Comparison of ENCODE assay signal across 6 cellular contexts in the genomic region with DNA sequence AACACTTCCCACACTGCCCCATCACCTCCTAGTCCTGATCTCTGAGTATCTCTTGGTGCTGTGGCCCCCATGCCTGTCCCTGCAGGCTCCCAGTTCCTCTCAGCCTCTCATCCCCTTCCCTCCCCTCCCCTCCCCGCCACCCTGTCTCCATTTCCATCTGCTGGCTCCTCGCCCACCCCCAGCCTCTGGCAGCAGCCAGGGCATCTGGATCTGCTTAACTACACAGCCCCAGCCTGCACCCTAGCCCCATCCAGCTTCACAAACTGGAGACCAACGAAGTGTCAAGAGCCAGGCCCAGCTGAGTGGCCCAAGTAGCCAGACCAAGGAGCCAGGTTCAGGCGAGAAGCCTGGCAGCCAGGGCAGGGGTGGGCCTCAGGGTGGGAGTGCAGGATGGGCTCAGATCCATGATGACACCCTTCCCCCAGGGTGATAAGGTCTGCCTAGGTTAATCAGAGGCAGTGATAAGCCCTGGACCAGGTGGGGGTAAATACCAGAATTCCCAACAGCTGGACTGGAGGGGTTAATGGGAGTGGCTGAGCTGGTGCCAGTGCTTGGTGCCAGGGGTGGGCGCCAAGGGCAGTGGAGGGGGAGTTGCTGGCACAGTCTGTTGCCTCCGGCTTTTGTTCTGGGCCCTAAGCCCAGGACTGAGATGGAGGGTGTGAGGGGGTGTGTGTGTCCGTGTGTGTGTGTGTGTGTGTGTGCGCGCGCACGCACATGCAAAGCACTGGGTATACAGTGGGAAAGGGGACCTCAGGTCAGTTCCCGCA. TPM values are rescaled to one million over a fixed set of nuclear protein-coding genes. Genes with fewer than 3 reads are reported as not detected.
DNase-seq lines count a peak whose midpoint lies in the region; FAIRE-seq lines count a peak whose summit lies in the region.

No MANE protein-coding gene starts in this region.

- peaks cover 56% of the 10 kb centered on the region for H3K4me1 ChIP-seq in stomach smooth muscle (ENCODE audit: control insufficient read depth, insufficient read depth, low read length)

- H3K36me3 ChIP-seq in stomach smooth muscle (ENCODE audit: control insufficient read depth in 2 of 2, insufficient read depth in 2 of 2, low read length in 2 of 2): peaks cover 3 to 8% of the 10 kb centered on the region in 2 donors

- no peaks in the 10 kb centered on the region for H3K27me3 ChIP-seq in stomach smooth muscle (ENCODE audit: control insufficient read depth in 1 of 2, insufficient read depth in 2 of 2, low read length in 2 of 2)

- no peaks in the 10 kb centered on the region for H3K9me3 ChIP-seq in stomach smooth muscle (ENCODE audit: control insufficient read depth in 2 of 2, low read length in 2 of 2)

- H3K9ac ChIP-seq in stomach smooth muscle (ENCODE audit: low read length in 2 of 2): peak overlapping the region in 1 of 2 donors; percentile 66

- H3K4me3 ChIP-seq in stomach smooth muscle (ENCODE audit: low read length in 2 of 2): peak overlapping the region; percentile 47 to 63

- peak overlapping the region; percentile 93 for H3K27ac ChIP-seq in stomach smooth muscle (ENCODE audit: low read length)

- DNase-seq in NCI-H524 (lab: John Stamatoyannopoulos, UW) (peak; percentile 83 to 90), frontal cortex (ENCODE audit: low spot score in 2 of 2) (peak; percentile 75 to 78), HK-2 (ENCODE audit: unreplicated experiment) (no peak), cortex of kidney (lab: John Stamatoyannopoulos, UW) (no peak)
- DNase-seq in stimulated activated CD4-positive, alpha-beta T cell treated with anti-CD3 and anti-CD28 coated beads, Interleukin-12 subunit alpha, Interleukin-12 subunit beta, amount 100 ng/mL, for 4 hours: no peak

- FAIRE-seq in frontal cortex (lab: Jason Lieb, UNC): no peak

RNA-seq across cellular contexts. Expression of gene IL11RA, which starts 2.5 kb away (rescaled TPM):
- 5.3 TPM for total RNA-seq in frontal cortex

RNA-seq across cellular contexts. Expression of gene CCL27, which starts 8.0 kb away (rescaled TPM):
- 0.41 TPM for total RNA-seq in frontal cortex

RNA-seq across cellular contexts. Expression of gene GALT, which starts 8.0 kb away (rescaled TPM):
- total RNA-seq in frontal cortex: 29.3 TPM

RNA-seq across cellular contexts. Expression of gene SIGMAR1, which starts 16.9 kb away (rescaled TPM):
- 20.8 TPM for total RNA-seq in frontal cortex

RNA-seq across cellular contexts. Expression of gene ARID3C, which starts 25.6 kb away (rescaled TPM):
- total RNA-seq in frontal cortex: 0.82 TPM

Comparison
In these comparisons a context has a peak if more than half of its experiments do, and no peak if none do; other contexts are left out.
1. DNase-seq: peak in NCI-H524 (2 of 2) and frontal cortex (2 of 2); none in HK-2 (single experiment), cortex of kidney (single experiment) and stimulated activated CD4-positive, alpha-beta T cell treated with anti-CD3 and anti-CD28 coated beads, Interleukin-12 subunit alpha, Interleukin-12 subunit beta, amount 100 ng/mL, for 4 hours (single experiment).